Comparison of ENCODE assay signal across 19 cellular contexts in genomic region chr2:121502246-121502645, GRCh38. TPM values are rescaled to one million over a fixed set of nuclear protein-coding genes. Genes with fewer than 3 reads are reported as not detected.
DNase-seq lines count a peak whose midpoint lies in the region; ATAC-seq and TF ChIP-seq lines count a peak whose summit lies in the region.
"Had no signal": no experiment of that assay in that cellular context is flagged by ENCODE, and none has a peak within 500 bp of the region (broad histone marks: within the 10 kb centered on the region; RNA-seq: fewer than 3 reads in every experiment).

No MANE protein-coding gene starts in this region.

- H3K27me3 Mint-ChIP-seq in neural progenitor cell (ENCODE audit: insufficient read depth, low read depth), result peaks cover 3% of the 10 kb centered on the region
- H3K27me3 Mint-ChIP-seq: activated CD8-positive, alpha-beta T cell treated with anti-CD3 and anti-CD28 coated beads for 36 hours had no signal

- no peak for ATAC-seq in mucosa of descending colon
- ATAC-seq: activated CD8-positive, alpha-beta T cell treated with anti-CD3 and anti-CD28 coated beads for 36 hours had no signal

- intact Hi-C loops in esophagus squamous epithelium (cut with DNase I), result no loop called here
- intact Hi-C loops in spleen (cut with DNase I; ENCODE audit: low total_unique reads), result no loop called here
- intact Hi-C loops in mucosa of descending colon (cut with DNase I, micrococcal nuclease), result no loop called here

- H3K36me3 Mint-ChIP-seq in neural progenitor cell, result peaks cover 45% of the 10 kb centered on the region

- H3F3A ChIP-seq in SK-N-SH (replicated peaks; ENCODE audit: insufficient read depth), result peaks cover 10% of the 10 kb centered on the region
- H3F3A ChIP-seq in neural progenitor cell (ENCODE audit: low read depth), result peaks cover 6% of the 10 kb centered on the region

- H3K4me1 ChIP-seq in SK-N-SH (ENCODE audit: control insufficient read depth in 1 of 2, insufficient read depth in 2 of 2, low read depth in 1 of 2, low read length in 1 of 2), result peaks cover 2 to 25% of the 10 kb centered on the region in 2 experiments; a peak in 2 of 4 replicates
- H3K4me1 ChIP-seq in esophagus squamous epithelium, result peaks cover 10 to 60% (median 33%) of the 10 kb centered on the region in 3 donors
- peaks cover 10% of the 10 kb centered on the region for H3K4me1 ChIP-seq in neural progenitor cell
- peaks cover 0 to 14% (median 0%) of the 10 kb centered on the region in 6 donors for H3K4me1 ChIP-seq in spleen
- no peaks in the 10 kb centered on the region for H3K4me1 ChIP-seq in mucosa of descending colon (ENCODE audit: low read depth)
- no peaks in the 10 kb centered on the region for H3K4me1 ChIP-seq in Karpas-422 (ENCODE audit: low read length)
- H3K4me1 ChIP-seq: BLaER1, SJCRH30 had no signal

- H3K4me2 ChIP-seq in SK-N-SH (peak overlapping the region; percentile 34; the same call in 1 of the 2 replicates), neural progenitor cell (no peak overlapping the region), Karpas-422 (ENCODE audit: low read depth, low read length, poor library complexity, severe bottlenecking) (no peak overlapping the region)
- H3K4me2 ChIP-seq: BLaER1 had no signal

- TF ChIP-seq EP300 in SK-N-SH (IDR thresholded peaks at IDR 0.05; ENCODE audit: borderline replicate concordance in 1 of 2, low read depth in 1 of 2, low read length in 1 of 2), result no peak

- TF ChIP-seq CTCF in SK-N-SH (IDR thresholded peaks at IDR 0.05), result no peak
- TF ChIP-seq CTCF in esophagus squamous epithelium (IDR thresholded peaks at IDR 0.05), result no peak
- no peak for TF ChIP-seq CTCF in neural progenitor cell (IDR thresholded peaks at IDR 0.05)
- TF ChIP-seq CTCF in spleen (IDR thresholded peaks at IDR 0.05 in 8 of 11, conservative IDR thresholded peaks at IDR 0.05 in 3 of 11), result no peak
- TF ChIP-seq CTCF in mucosa of descending colon (IDR thresholded peaks at IDR 0.05), result no peak

- TF ChIP-seq POLR2A in esophagus squamous epithelium (IDR thresholded peaks at IDR 0.05) (no peak), spleen (IDR thresholded peaks at IDR 0.05) (no peak)

- H3K9me3 ChIP-seq in SK-N-SH (no peaks in the 10 kb centered on the region), esophagus squamous epithelium (no peaks in the 10 kb centered on the region), neural progenitor cell (ENCODE audit: low read depth) (peaks cover 5% of the 10 kb centered on the region), spleen (peaks cover 0 to 10% (median 4%) of the 10 kb centered on the region in 8 donors), mucosa of descending colon (no peaks in the 10 kb centered on the region), Karpas-422 (ENCODE audit: low read length) (no peaks in the 10 kb centered on the region)

- peaks cover 29% of the 10 kb centered on the region for H3K79me2 ChIP-seq in SK-N-SH (ENCODE audit: insufficient read depth)
- peaks cover 23% of the 10 kb centered on the region for H3K79me2 ChIP-seq in neural progenitor cell (ENCODE audit: low read depth)
- peaks cover 88% of the 10 kb centered on the region for H3K79me2 ChIP-seq in Karpas-422 (ENCODE audit: low read length)

- WGBS in SK-N-SH (ENCODE audit: low lambda C conversion rate), result 84% methylated on average over 5 of the region's 5 CpGs
- WGBS in esophagus squamous epithelium, 2 donors, result 38 to 59% methylated on average over 5 of the region's 5 CpGs
- 84 to 94% (median 93%) methylated on average over 5 of the region's 5 CpGs for WGBS in spleen, 5 donors

- no peak overlapping the region for H3K4me3 Mint-ChIP-seq in neural progenitor cell
- H3K4me3 Mint-ChIP-seq: activated CD8-positive, alpha-beta T cell treated with anti-CD3 and anti-CD28 coated beads for 36 hours had no signal

- H3K4me3 ChIP-seq in SK-N-SH (ENCODE audit: low read depth in 2 of 2, low read length in 1 of 2) (no peak overlapping the region), esophagus squamous epithelium (no peak overlapping the region), neural progenitor cell (no peak overlapping the region), spleen (no peak overlapping the region), mucosa of descending colon (no peak overlapping the region), Karpas-422 (ENCODE audit: low read length) (no peak overlapping the region)
- H3K4me3 ChIP-seq: BLaER1, SJCRH30 had no signal

- H2AFZ ChIP-seq in SK-N-SH (ENCODE audit: low read depth) (no peak overlapping the region), neural progenitor cell (replicated peaks) (no peak overlapping the region), Karpas-422 (ENCODE audit: low read length) (no peak overlapping the region)

- H3K27ac ChIP-seq in SK-N-SH (ENCODE audit: low read depth in 2 of 2, low read length in 1 of 2), result peak overlapping the region; percentile 8 to 34; a peak in 2 of 4 replicates
- H3K27ac ChIP-seq in esophagus squamous epithelium, result peak overlapping the region; percentile 18 to 88 (median 53)
- H3K27ac ChIP-seq in neural progenitor cell, result peak overlapping the region; percentile 62
- no peak overlapping the region for H3K27ac ChIP-seq in spleen
- H3K27ac ChIP-seq in Karpas-422 (ENCODE audit: low read length), result no peak overlapping the region
- H3K27ac ChIP-seq: BLaER1, SJCRH30 had no signal

- POLR2A ChIA-PET in SK-N-SH (lab: Yijun Ruan, JAX), result no interaction called here

- no peak overlapping the region for H3K9ac ChIP-seq in SK-N-SH
- H3K9ac ChIP-seq in neural progenitor cell, result no peak overlapping the region
- H3K9ac ChIP-seq in Karpas-422 (ENCODE audit: low read length), result no peak overlapping the region
- H3K9ac ChIP-seq: BLaER1 had no signal

- CTCF ChIA-PET in SK-N-SH (lab: Yijun Ruan, JAX), result no interaction called here

- no peaks in the 10 kb centered on the region for H3K9me2 ChIP-seq in SK-N-SH
- no peaks in the 10 kb centered on the region for H3K9me2 ChIP-seq in Karpas-422 (replicated peaks; ENCODE audit: insufficient read depth, low read length)

- H3K36me3 ChIP-seq in SK-N-SH (replicated peaks in 1 of 2; ENCODE audit: control insufficient read depth in 1 of 2, insufficient read depth in 2 of 2, low read length in 1 of 2) (peaks cover 26 to 30% of the 10 kb centered on the region in 2 experiments), esophagus squamous epithelium (peaks cover 0 to 48% (median 5%) of the 10 kb centered on the region in 3 donors), neural progenitor cell (peaks cover 5% of the 10 kb centered on the region), spleen (peaks cover 3 to 80% (median 18%) of the 10 kb centered on the region in 6 donors), mucosa of descending colon (ENCODE audit: low read depth) (no peaks in the 10 kb centered on the region), Karpas-422 (ENCODE audit: insufficient read depth, low read length) (peaks cover 69% of the 10 kb centered on the region)

- no peak for TF ChIP-seq RAD21 in SK-N-SH (IDR thresholded peaks at IDR 0.05; ENCODE audit: low read length)

- DNase-seq in ELR (ENCODE audit: low read depth) (peak; percentile 86), SK-N-SH (no peak), esophagus squamous epithelium (lab: John Stamatoyannopoulos, UW) (no peak), neural progenitor cell (ENCODE audit: low spot score) (no peak), spleen (no peak), mucosa of descending colon (no peak), Karpas-422 (no peak), MV-4-11 (lab: John Stamatoyannopoulos, UW) (no peak)
- DNase-seq: activated CD8-positive, alpha-beta T cell treated with anti-CD3 and anti-CD28 coated beads for 36 hours; activated gamma-delta T cell treated with Interleukin-2 at 50 U/mL for 16 hours; DND-41; midbrain; NCI-H1930; NCI-H748 treated with DMSO at 0.1 percent for 48 hours; SJCRH30 had no signal

- peaks cover 9% of the 10 kb centered on the region for H3K9me3 Mint-ChIP-seq in neural progenitor cell
- H3K9me3 Mint-ChIP-seq: activated CD8-positive, alpha-beta T cell treated with anti-CD3 and anti-CD28 coated beads for 36 hours had no signal

- H3K27me3 ChIP-seq in SK-N-SH (ENCODE audit: insufficient read depth) (no peaks in the 10 kb centered on the region), esophagus squamous epithelium (no peaks in the 10 kb centered on the region), neural progenitor cell (no peaks in the 10 kb centered on the region), spleen (replicated peaks in 1 of 7) (no peaks in the 10 kb centered on the region), Karpas-422 (ENCODE audit: low read length) (no peaks in the 10 kb centered on the region)
- H3K27me3 ChIP-seq: BLaER1, SJCRH30 had no signal

- H3K27ac Mint-ChIP-seq in neural progenitor cell, result no peak overlapping the region
- H3K27ac Mint-ChIP-seq: activated CD8-positive, alpha-beta T cell treated with anti-CD3 and anti-CD28 coated beads for 36 hours had no signal

- H4K20me1 ChIP-seq in SK-N-SH (ENCODE audit: insufficient read depth) (no peaks in the 10 kb centered on the region), neural progenitor cell (ENCODE audit: low read depth) (no peaks in the 10 kb centered on the region), Karpas-422 (ENCODE audit: insufficient read depth, low read depth, low read length) (no peaks in the 10 kb centered on the region)

- H3K4me1 Mint-ChIP-seq in neural progenitor cell, result peaks cover 9% of the 10 kb centered on the region

TF ChIP-seq in SK-N-SH, 30 proteins besides CTCF, POLR2A, EP300 and RAD21:
- peak; percentile 27; the same call in 1 of the 2 replicates for TF ChIP-seq FOSL2 (IDR thresholded peaks at IDR 0.05; ENCODE audit: borderline replicate concordance, low read depth)
- TF ChIP-seq GABPA (IDR thresholded peaks at IDR 0.05; ENCODE audit: low read depth), result no peak
- no peak for TF ChIP-seq TAF1 (IDR thresholded peaks at IDR 0.05; ENCODE audit: borderline replicate concordance, low read depth, low read length)
- TF ChIP-seq NRF1 (IDR thresholded peaks at IDR 0.05; ENCODE audit: low read depth, low read length), result no peak
- TF ChIP-seq MEF2A (IDR thresholded peaks at IDR 0.05; ENCODE audit: borderline replicate concordance, low read depth), result no peak

RNA-seq across cellular contexts. Expression of gene RNU4ATAC, which starts 28.4 kb away (rescaled TPM):
- polyA plus RNA-seq in SK-N-SH (2012; rRNA removed) (not detected in 2 replicates), spleen (not detected)
- polyA plus RNA-seq in SK-N-SH (2012; cell fraction: cytosol; rRNA removed), result not detected in 2 replicates
- not detected in 2 replicates for polyA plus RNA-seq in SK-N-SH (2012; cell fraction: nucleus; rRNA removed)
- total RNA-seq in esophagus squamous epithelium (not detected), neural progenitor cell (ENCODE audit: low replicate concordance) (not detected in 2 replicates), spleen (10 to 100 TPM in 1 of 7 donors, under 1 TPM in 1, not detected in 5; under 0.01 to 11.8 TPM), mucosa of descending colon (1 to 10 TPM in 1 of 3 donors, not detected in 2; 9.7 TPM)
- total RNA-seq in Karpas-422 (2014; rRNA removed; shearing (Covaris generic); ENCODE audit: low replicate concordance), result not detected in 2 replicates
- total RNA-seq: activated CD8-positive, alpha-beta T cell treated with anti-CD3 and anti-CD28 coated beads for 36 hours; cardiac septum; posterior vena cava had no signal
- polyA plus RNA-seq: urinary bladder had no signal

Comparison
In these comparisons a context has a peak if more than half of its experiments do, and no peak if none do; other contexts are left out.
1. H3K27ac ChIP-seq: peak in SK-N-SH (2 of 2), esophagus squamous epithelium (4 of 4) and neural progenitor cell (single experiment); none in spleen (0 of 8) and Karpas-422 (single experiment).